ENCODE assay signal across 18 cellular contexts in the genomic region with DNA sequence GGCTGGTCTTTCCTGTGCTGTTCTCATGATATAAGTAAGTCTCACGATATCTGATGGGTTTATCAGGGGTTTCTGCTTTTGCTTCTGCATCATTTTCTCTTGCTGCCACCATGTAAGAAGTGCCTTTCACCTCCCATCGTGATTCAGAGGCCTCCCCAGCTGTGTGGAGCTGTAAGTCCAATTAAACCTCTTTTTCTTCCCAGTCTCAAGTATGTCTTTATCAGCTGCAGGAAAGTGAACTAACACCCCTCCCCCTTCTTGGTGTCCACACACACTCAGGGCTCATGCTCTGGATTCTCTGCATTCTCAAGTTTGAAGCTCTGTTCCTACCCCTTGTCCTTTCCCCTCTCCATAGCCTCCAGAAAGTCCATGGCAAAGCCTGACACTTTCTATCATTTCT.
DNase-seq lines count a peak whose midpoint lies in the region; ATAC-seq and TF ChIP-seq lines count a peak whose summit lies in the region.
"Had no signal": no experiment of that assay in that cellular context is flagged by ENCODE, and none has a peak within 500 bp of the region (broad histone marks: within the 10 kb centered on the region; RNA-seq: fewer than 3 reads in every experiment).

No MANE protein-coding gene starts in this region.

- TF ChIP-seq POLR2A in esophagus squamous epithelium (IDR thresholded peaks at IDR 0.05) (no peak), vagina (IDR thresholded peaks at IDR 0.05) (no peak)

- H3K27ac Mint-ChIP-seq in neural crest cell (ENCODE audit: unreplicated experiment) (peak overlapping the region; percentile 64), immature natural killer cell (no peak overlapping the region)
- no peak overlapping the region for H3K27ac Mint-ChIP-seq in activated naive CD4-positive, alpha-beta T cell treated with anti-CD3 and anti-CD28 coated beads, Interleukin-2, amount 10 ng/mL, durations not matched to agents 7 days and 5 days
- H3K27ac Mint-ChIP-seq in naive thymus-derived CD8-positive, alpha-beta T cell = no peak overlapping the region

- no peaks in the 10 kb centered on the region for H3K27me3 ChIP-seq in esophagus squamous epithelium
- no peaks in the 10 kb centered on the region for H3K27me3 ChIP-seq in vagina

- no peaks in the 10 kb centered on the region for H3K27me3 Mint-ChIP-seq in neural crest cell (ENCODE audit: low read depth)
- H3K27me3 Mint-ChIP-seq in immature natural killer cell (ENCODE audit: low read depth in 3 of 3) = peaks cover 1 to 5% (median 3%) of the 10 kb centered on the region in 3 donors
- peaks cover 8% of the 10 kb centered on the region for H3K27me3 Mint-ChIP-seq in activated naive CD4-positive, alpha-beta T cell treated with anti-CD3 and anti-CD28 coated beads, Interleukin-2, amount 10 ng/mL, durations not matched to agents 7 days and 5 days
- H3K27me3 Mint-ChIP-seq in naive thymus-derived CD8-positive, alpha-beta T cell = peaks cover 3 to 19% (median 6%) of the 10 kb centered on the region in 5 donors

- TF ChIP-seq CTCF in esophagus squamous epithelium (IDR thresholded peaks at IDR 0.05) (no peak), neural crest cell (conservative IDR thresholded peaks at IDR 0.05) (no peak), vagina (IDR thresholded peaks at IDR 0.05) (no peak)

- H3K9me3 ChIP-seq in esophagus squamous epithelium (no peaks in the 10 kb centered on the region), vagina (no peaks in the 10 kb centered on the region)

- 59 to 72% methylated on average over 2 of the region's 2 CpGs for WGBS in esophagus squamous epithelium, 2 donors

- no peak overlapping the region for H3K4me3 Mint-ChIP-seq in neural crest cell
- H3K4me3 Mint-ChIP-seq in immature natural killer cell = no peak overlapping the region
- H3K4me3 Mint-ChIP-seq in activated naive CD4-positive, alpha-beta T cell treated with anti-CD3 and anti-CD28 coated beads, Interleukin-2, amount 10 ng/mL, durations not matched to agents 7 days and 5 days = no peak overlapping the region
- H3K4me3 Mint-ChIP-seq in naive thymus-derived CD8-positive, alpha-beta T cell = no peak overlapping the region
- H3K4me3 Mint-ChIP-seq: CD8-positive, alpha-beta memory T cell had no signal

- peak; percentile 23 for DNase-seq in amniotic epithelial cell (ENCODE audit: low read depth)
- no peak for DNase-seq in esophagus squamous epithelium (lab: John Stamatoyannopoulos, UW)
- no peak for DNase-seq in neural crest cell (ENCODE audit: low read depth, low spot score)
- DNase-seq in vagina (ENCODE audit: extremely low spot score in 2 of 2) = peak in 1 of 2 donors; percentile 58
- no peak for DNase-seq in immature natural killer cell
- DNase-seq in activated naive CD4-positive, alpha-beta T cell treated with anti-CD3 and anti-CD28 coated beads, Interleukin-2, amount 10 ng/mL, durations not matched to agents 7 days and 5 days = no peak
- DNase-seq in naive thymus-derived CD8-positive, alpha-beta T cell = no peak
- DNase-seq: ACHN; CD8-positive, alpha-beta memory T cell; NCI-H1417; NCI-H187; NCI-H2107; NCI-H510A; NCI-H748 treated with DMSO at 0.1 percent for 48 hours; OCI-M1; Right ventricle myocardium superior had no signal

- no peak for ATAC-seq in naive thymus-derived CD8-positive, alpha-beta T cell
- ATAC-seq: HepG2 had no signal

- H3K27ac ChIP-seq in esophagus squamous epithelium = peak overlapping the region in 3 of 4 donors; percentile 12 to 61 (median 44)
- H3K27ac ChIP-seq in vagina = peak overlapping the region; percentile 72
- H3K27ac ChIP-seq: KMS-11 had no signal

- CTCF ChIA-PET in activated naive CD4-positive, alpha-beta T cell treated with anti-CD3 and anti-CD28 coated beads, Interleukin-2, amount 10 ng/mL, durations not matched to agents 7 days and 5 days (lab: Charles Lee) = no interaction called here

- peaks cover 7% of the 10 kb centered on the region for H3K36me3 Mint-ChIP-seq in neural crest cell (ENCODE audit: low read depth)
- peaks cover 0 to 4% (median 0%) of the 10 kb centered on the region in 3 donors for H3K36me3 Mint-ChIP-seq in immature natural killer cell
- no peaks in the 10 kb centered on the region for H3K36me3 Mint-ChIP-seq in activated naive CD4-positive, alpha-beta T cell treated with anti-CD3 and anti-CD28 coated beads, Interleukin-2, amount 10 ng/mL, durations not matched to agents 7 days and 5 days
- peaks cover 0 to 9% (median 0%) of the 10 kb centered on the region in 3 donors for H3K36me3 Mint-ChIP-seq in naive thymus-derived CD8-positive, alpha-beta T cell
- H3K36me3 Mint-ChIP-seq: CD8-positive, alpha-beta memory T cell had no signal

- no peaks in the 10 kb centered on the region for H3K36me3 ChIP-seq in esophagus squamous epithelium
- H3K36me3 ChIP-seq in vagina = no peaks in the 10 kb centered on the region

- intact Hi-C loops in esophagus squamous epithelium (cut with DNase I) = no loop called here
- intact Hi-C loops in vagina (cut with DNase I) = no loop called here

- no peak overlapping the region for H3K4me3 ChIP-seq in esophagus squamous epithelium
- no peak overlapping the region for H3K4me3 ChIP-seq in vagina

- POLR2A ChIA-PET in naive thymus-derived CD8-positive, alpha-beta T cell (lab: Charles Lee) = no interaction called here

- peaks cover 4% of the 10 kb centered on the region for H3K4me1 Mint-ChIP-seq in neural crest cell
- H3K4me1 Mint-ChIP-seq in immature natural killer cell = no peaks in the 10 kb centered on the region
- no peaks in the 10 kb centered on the region for H3K4me1 Mint-ChIP-seq in activated naive CD4-positive, alpha-beta T cell treated with anti-CD3 and anti-CD28 coated beads, Interleukin-2, amount 10 ng/mL, durations not matched to agents 7 days and 5 days
- H3K4me1 Mint-ChIP-seq in naive thymus-derived CD8-positive, alpha-beta T cell = peaks cover 0 to 2% (median 0%) of the 10 kb centered on the region in 4 donors

- H3K4me1 ChIP-seq in esophagus squamous epithelium = peaks cover 0 to 15% (median 0%) of the 10 kb centered on the region in 3 donors
- H3K4me1 ChIP-seq in vagina = peaks cover 8% of the 10 kb centered on the region

- H3K9me3 Mint-ChIP-seq in neural crest cell (peaks cover 4% of the 10 kb centered on the region), immature natural killer cell (peaks cover 1 to 9% (median 7%) of the 10 kb centered on the region in 6 donors)
- H3K9me3 Mint-ChIP-seq in activated naive CD4-positive, alpha-beta T cell treated with anti-CD3 and anti-CD28 coated beads, Interleukin-2, amount 10 ng/mL, durations not matched to agents 7 days and 5 days = peaks cover 2% of the 10 kb centered on the region
- H3K9me3 Mint-ChIP-seq in naive thymus-derived CD8-positive, alpha-beta T cell = peaks cover 7 to 39% (median 13%) of the 10 kb centered on the region in 9 donors
